Comparison of ENCODE assay signal across 8 cellular contexts in the genomic region with DNA sequence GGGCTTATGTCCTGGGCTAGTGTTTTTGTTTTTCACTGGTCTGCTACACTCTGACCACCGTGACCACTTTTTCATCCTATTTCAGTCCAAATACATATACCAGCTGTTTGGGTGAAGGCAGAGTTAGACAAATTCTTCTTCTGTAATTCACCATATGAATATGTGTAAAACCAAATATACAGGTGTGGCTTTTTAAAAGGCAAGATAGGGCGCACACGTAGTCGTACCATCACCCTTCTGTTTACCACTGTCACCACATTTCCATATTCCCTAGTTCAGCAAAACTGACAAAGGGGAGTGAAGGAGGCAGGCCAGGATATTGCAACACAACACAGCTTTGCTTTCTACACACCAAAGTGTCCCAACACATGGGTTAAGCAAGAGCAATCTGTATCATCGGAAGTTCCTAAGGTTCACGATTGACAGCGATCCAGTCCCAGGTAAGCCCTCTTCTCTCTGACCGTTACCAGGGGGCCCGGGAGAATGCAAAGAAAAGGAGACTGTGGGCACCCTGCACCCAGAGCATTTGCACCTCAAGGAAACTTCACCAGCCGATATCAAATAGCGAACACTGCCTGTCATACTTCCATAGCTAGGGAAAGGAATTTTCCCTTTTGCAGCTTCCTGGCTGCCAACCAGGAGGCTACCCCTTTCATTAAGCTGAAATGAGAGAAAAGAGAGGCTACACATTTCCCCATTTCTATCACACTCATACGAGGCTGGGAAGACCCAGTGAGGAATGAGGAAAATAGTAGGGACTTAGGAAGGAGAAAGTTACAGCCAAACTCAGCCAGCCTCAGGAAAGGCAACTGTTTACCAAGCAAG. TPM values are rescaled to one million over a fixed set of nuclear protein-coding genes. Genes with fewer than 3 reads are reported as not detected.
DNase-seq lines count a peak whose midpoint lies in the region; ATAC-seq and TF ChIP-seq lines count a peak whose summit lies in the region.

No MANE protein-coding gene starts in this region.

- H3K36me3 Mint-ChIP-seq in activated naive CD4-positive, alpha-beta T cell treated with anti-CD3 and anti-CD28 coated beads, Interleukin-2, amount 50 U/mL, for 24 hours: no peaks in the 10 kb centered on the region
- H3K36me3 Mint-ChIP-seq in immature natural killer cell: no peaks in the 10 kb centered on the region

- H3K9me3 Mint-ChIP-seq in activated naive CD4-positive, alpha-beta T cell treated with anti-CD3 and anti-CD28 coated beads, Interleukin-2, amount 50 U/mL, for 24 hours: no peaks in the 10 kb centered on the region
- H3K9me3 Mint-ChIP-seq in immature natural killer cell: no peaks in the 10 kb centered on the region

- ATAC-seq in HG03565 (IDR thresholded peaks at IDR 0.05; ENCODE audit: unreplicated experiment): no peak

- in situ Hi-C loops in GM13977 (cut with MboI; ENCODE audit: low pct_unique_long_range_greater_than_20kb, low sequenced_read_pairs, unreplicated experiment): no loop called here

- H3K4me3 ChIP-seq in urinary bladder (ENCODE audit: low read depth, low read length): no peak overlapping the region

- no peak for TF ChIP-seq CTCF in GM13977 (IDR thresholded peaks at IDR 0.05; ENCODE audit: extremely low read depth, insufficient read depth, missing control alignments)

- peaks cover 7% of the 10 kb centered on the region for H3K4me1 ChIP-seq in urinary bladder (ENCODE audit: insufficient read depth)

- H3K4me3 Mint-ChIP-seq in activated naive CD4-positive, alpha-beta T cell treated with anti-CD3 and anti-CD28 coated beads, Interleukin-2, amount 50 U/mL, for 24 hours: no peak overlapping the region
- peak overlapping the region; percentile 37 to 71 (median 60) for H3K4me3 Mint-ChIP-seq in immature natural killer cell

- WGBS in urinary bladder: 51% methylated on average over 12 of the region's 12 CpGs

- no peak for DNase-seq in activated naive CD4-positive, alpha-beta T cell (lab: John Stamatoyannopoulos, UW)
- DNase-seq in SKM-1 treated with dmso at 0.1 percent for 144 hours (lab: John Stamatoyannopoulos, UW; ENCODE audit: unreplicated experiment) (peak; percentile 89), immature natural killer cell (peak in 1 of 3 donors; percentile 28), GM13977 (ENCODE audit: low spot score) (no peak)
- no peak for DNase-seq in stimulated activated CD4-positive, alpha-beta T cell treated with anti-CD3 and anti-CD28 coated beads, Interleukin-2, amount 100 ng/mL, for 24 hours

- peak overlapping the region; percentile 65 for H3K27ac Mint-ChIP-seq in activated naive CD4-positive, alpha-beta T cell treated with anti-CD3 and anti-CD28 coated beads, Interleukin-2, amount 50 U/mL, for 24 hours
- H3K27ac Mint-ChIP-seq in immature natural killer cell: peak overlapping the region; percentile 46 to 80 (median 68)

- H3K4me1 Mint-ChIP-seq in activated naive CD4-positive, alpha-beta T cell treated with anti-CD3 and anti-CD28 coated beads, Interleukin-2, amount 50 U/mL, for 24 hours: peaks cover 95% of the 10 kb centered on the region
- peaks cover 92 to 100% of the 10 kb centered on the region in 2 donors for H3K4me1 Mint-ChIP-seq in immature natural killer cell

- H3K36me3 ChIP-seq in urinary bladder (ENCODE audit: insufficient read depth): no peaks in the 10 kb centered on the region

- H3K27ac ChIP-seq in urinary bladder (ENCODE audit: low read depth): peak overlapping the region; percentile 40

- no peaks in the 10 kb centered on the region for H3K27me3 Mint-ChIP-seq in activated naive CD4-positive, alpha-beta T cell treated with anti-CD3 and anti-CD28 coated beads, Interleukin-2, amount 50 U/mL, for 24 hours
- peaks cover 0 to 6% (median 2%) of the 10 kb centered on the region in 3 donors for H3K27me3 Mint-ChIP-seq in immature natural killer cell (ENCODE audit: low read depth in 3 of 3)

RNA-seq across cellular contexts. Expression of a gene that starts 23.1 kb away (rescaled TPM):
- polyA plus RNA-seq in immature natural killer cell (10 to 100 TPM in 1 of 3 donors, 1 to 10 TPM in 1, under 1 TPM in 1; 0.27 to 23.8 (median 3.9) TPM), urinary bladder (23.2 TPM)
- total RNA-seq in urinary bladder: 67.3 TPM
